1 cellular context compared by ENCODE assay signal in the genomic region with DNA sequence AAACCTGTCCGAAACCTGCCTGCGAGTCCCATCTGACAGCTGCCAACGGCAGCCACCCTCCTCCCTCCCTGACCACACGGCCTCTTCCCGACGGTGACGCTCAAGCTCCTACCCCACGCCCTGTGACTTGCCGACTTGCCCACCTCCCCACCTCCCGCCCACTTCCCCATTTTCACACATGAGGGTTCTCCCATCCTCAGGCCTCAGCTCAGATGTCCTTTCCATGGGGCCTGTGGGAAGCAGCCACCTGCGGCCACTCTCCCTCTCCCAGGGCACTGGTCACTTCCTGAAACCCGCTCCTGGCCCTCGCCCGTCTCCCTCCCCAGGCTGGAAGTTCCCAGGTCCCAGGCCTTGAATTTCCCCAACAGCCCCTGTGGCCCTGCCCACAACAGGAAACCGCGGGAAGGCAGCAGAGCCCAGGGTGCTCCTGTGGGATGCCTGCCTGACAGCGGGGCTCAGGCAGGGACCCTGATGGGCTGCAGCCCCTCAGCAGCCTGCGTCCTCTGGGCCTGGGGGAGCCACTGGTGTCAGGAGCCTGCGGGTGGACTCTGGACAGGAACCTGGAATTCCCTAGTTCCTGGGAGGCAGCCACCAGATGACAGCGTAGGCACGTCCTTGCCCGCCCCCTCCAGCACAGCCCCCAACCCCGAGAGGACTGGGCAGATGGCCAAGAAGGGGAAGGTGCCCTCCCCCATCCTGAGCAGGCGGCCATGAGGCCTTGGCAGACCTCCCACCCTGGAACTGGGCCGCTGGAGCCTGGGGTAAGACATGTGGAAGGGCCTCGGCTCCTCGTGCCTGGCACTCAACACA.
TF ChIP-seq lines count a peak whose summit lies in the region.

No MANE protein-coding gene starts in this region.

TF ChIP-seq in HepG2, 621 proteins besides CTCF, POLR2A, EP300 and RAD21 (continued from another document and continues in another):
- TF ChIP-seq RNF219 (CRISPR knock-in tag; IDR thresholded peaks at IDR 0.05) (no peak), NR2F6 (IDR thresholded peaks at IDR 0.05) (no peak), NR2F6 (CRISPR knock-in tag; IDR thresholded peaks at IDR 0.05) (no peak), KMT2A (CRISPR knock-in tag; IDR thresholded peaks at IDR 0.05) (no peak), ZNF207 (IDR thresholded peaks at IDR 0.05; ENCODE audit: borderline replicate concordance) (no peak), ZNF616 (CRISPR knock-in tag; IDR thresholded peaks at IDR 0.05; ENCODE audit: low read depth) (no peak), ZNF598 (CRISPR knock-in tag; IDR thresholded peaks at IDR 0.05; ENCODE audit: borderline replicate concordance) (no peak), ZNF431 (CRISPR knock-in tag; IDR thresholded peaks at IDR 0.05; ENCODE audit: borderline replicate concordance, low read depth) (no peak), POLR2G (IDR thresholded peaks at IDR 0.05; ENCODE audit: low read depth, low read length) (no peak), SMARCC2 (IDR thresholded peaks at IDR 0.05) (no peak), ZNF672 (CRISPR knock-in tag; IDR thresholded peaks at IDR 0.05) (no peak), RFX5 (IDR thresholded peaks at IDR 0.05; ENCODE audit: low read depth, low read length) (no peak), ZNF782 (CRISPR knock-in tag; IDR thresholded peaks at IDR 0.05; ENCODE audit: borderline replicate concordance) (no peak), ZSCAN25 (CRISPR knock-in tag; IDR thresholded peaks at IDR 0.05) (no peak), FOSL2 (CRISPR knock-in tag; IDR thresholded peaks at IDR 0.05) (no peak), ZNF670 (CRISPR knock-in tag; IDR thresholded peaks at IDR 0.05; ENCODE audit: borderline replicate concordance) (no peak), MBD4 (IDR thresholded peaks at IDR 0.05; ENCODE audit: borderline replicate concordance, low read length) (no peak), HOXA9 (CRISPR knock-in tag; IDR thresholded peaks at IDR 0.05; ENCODE audit: borderline replicate concordance) (no peak), BHLHE40 (IDR thresholded peaks at IDR 0.05; ENCODE audit: low read length) (no peak), U2AF1 (optimal IDR thresholded peaks at IDR 0.05; ENCODE audit: low read depth, low read length) (no peak), ZNF256 (CRISPR knock-in tag; conservative IDR thresholded peaks at IDR 0.05) (no peak), XBP1 (CRISPR knock-in tag; IDR thresholded peaks at IDR 0.05) (no peak), MEF2D (CRISPR knock-in tag; IDR thresholded peaks at IDR 0.05) (no peak), ZNF772 (CRISPR knock-in tag; IDR thresholded peaks at IDR 0.05) (0 out of 2 replicates have a peak, but pooled peaks have one; percentile 42), HNF1A (IDR thresholded peaks at IDR 0.05; ENCODE audit: low read depth) (no peak), HNF1A (CRISPR knock-in tag; IDR thresholded peaks at IDR 0.05; ENCODE audit: borderline replicate concordance) (0 out of 2 replicates have a peak, but pooled peaks have one; percentile 40)
- TF ChIP-seq, protein P1, sequence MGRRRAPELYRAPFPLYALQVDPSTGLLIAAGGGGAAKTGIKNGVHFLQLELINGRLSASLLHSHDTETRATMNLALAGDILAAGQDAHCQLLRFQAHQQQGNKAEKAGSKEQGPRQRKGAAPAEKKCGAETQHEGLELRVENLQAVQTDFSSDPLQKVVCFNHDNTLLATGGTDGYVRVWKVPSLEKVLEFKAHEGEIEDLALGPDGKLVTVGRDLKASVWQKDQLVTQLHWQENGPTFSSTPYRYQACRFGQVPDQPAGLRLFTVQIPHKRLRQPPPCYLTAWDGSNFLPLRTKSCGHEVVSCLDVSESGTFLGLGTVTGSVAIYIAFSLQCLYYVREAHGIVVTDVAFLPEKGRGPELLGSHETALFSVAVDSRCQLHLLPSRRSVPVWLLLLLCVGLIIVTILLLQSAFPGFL (CRISPR knock-in tag; IDR thresholded peaks at IDR 0.05), result no peak
- TF ChIP-seq, protein P2, sequence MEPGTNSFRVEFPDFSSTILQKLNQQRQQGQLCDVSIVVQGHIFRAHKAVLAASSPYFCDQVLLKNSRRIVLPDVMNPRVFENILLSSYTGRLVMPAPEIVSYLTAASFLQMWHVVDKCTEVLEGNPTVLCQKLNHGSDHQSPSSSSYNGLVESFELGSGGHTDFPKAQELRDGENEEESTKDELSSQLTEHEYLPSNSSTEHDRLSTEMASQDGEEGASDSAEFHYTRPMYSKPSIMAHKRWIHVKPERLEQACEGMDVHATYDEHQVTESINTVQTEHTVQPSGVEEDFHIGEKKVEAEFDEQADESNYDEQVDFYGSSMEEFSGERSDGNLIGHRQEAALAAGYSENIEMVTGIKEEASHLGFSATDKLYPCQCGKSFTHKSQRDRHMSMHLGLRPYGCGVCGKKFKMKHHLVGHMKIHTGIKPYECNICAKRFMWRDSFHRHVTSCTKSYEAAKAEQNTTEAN (CRISPR knock-in tag; conservative IDR thresholded peaks at IDR 0.05), result no peak
- TF ChIP-seq, protein P3, sequence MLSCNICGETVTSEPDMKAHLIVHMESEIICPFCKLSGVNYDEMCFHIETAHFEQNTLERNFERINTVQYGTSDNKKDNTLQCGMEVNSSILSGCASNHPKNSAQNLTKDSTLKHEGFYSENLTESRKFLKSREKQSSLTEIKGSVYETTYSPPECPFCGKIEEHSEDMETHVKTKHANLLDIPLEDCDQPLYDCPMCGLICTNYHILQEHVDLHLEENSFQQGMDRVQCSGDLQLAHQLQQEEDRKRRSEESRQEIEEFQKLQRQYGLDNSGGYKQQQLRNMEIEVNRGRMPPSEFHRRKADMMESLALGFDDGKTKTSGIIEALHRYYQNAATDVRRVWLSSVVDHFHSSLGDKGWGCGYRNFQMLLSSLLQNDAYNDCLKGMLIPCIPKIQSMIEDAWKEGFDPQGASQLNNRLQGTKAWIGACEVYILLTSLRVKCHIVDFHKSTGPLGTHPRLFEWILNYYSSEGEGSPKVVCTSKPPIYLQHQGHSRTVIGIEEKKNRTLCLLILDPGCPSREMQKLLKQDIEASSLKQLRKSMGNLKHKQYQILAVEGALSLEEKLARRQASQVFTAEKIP (CRISPR knock-in tag; IDR thresholded peaks at IDR 0.05; ENCODE audit: borderline replicate concordance), result no peak
- TF ChIP-seq, protein P4, sequence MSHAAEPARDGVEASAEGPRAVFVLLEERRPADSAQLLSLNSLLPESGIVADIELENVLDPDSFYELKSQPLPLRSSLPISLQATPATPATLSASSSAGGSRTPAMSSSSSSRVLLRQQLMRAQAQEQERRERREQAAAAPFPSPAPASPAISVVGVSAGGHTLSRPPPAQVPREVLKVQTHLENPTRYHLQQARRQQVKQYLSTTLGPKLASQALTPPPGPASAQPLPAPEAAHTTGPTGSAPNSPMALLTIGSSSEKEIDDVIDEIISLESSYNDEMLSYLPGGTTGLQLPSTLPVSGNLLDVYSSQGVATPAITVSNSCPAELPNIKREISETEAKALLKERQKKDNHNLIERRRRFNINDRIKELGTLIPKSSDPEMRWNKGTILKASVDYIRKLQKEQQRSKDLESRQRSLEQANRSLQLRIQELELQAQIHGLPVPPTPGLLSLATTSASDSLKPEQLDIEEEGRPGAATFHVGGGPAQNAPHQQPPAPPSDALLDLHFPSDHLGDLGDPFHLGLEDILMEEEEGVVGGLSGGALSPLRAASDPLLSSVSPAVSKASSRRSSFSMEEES (CRISPR knock-in tag; IDR thresholded peaks at IDR 0.05), result no peak
- TF ChIP-seq, protein P5, sequence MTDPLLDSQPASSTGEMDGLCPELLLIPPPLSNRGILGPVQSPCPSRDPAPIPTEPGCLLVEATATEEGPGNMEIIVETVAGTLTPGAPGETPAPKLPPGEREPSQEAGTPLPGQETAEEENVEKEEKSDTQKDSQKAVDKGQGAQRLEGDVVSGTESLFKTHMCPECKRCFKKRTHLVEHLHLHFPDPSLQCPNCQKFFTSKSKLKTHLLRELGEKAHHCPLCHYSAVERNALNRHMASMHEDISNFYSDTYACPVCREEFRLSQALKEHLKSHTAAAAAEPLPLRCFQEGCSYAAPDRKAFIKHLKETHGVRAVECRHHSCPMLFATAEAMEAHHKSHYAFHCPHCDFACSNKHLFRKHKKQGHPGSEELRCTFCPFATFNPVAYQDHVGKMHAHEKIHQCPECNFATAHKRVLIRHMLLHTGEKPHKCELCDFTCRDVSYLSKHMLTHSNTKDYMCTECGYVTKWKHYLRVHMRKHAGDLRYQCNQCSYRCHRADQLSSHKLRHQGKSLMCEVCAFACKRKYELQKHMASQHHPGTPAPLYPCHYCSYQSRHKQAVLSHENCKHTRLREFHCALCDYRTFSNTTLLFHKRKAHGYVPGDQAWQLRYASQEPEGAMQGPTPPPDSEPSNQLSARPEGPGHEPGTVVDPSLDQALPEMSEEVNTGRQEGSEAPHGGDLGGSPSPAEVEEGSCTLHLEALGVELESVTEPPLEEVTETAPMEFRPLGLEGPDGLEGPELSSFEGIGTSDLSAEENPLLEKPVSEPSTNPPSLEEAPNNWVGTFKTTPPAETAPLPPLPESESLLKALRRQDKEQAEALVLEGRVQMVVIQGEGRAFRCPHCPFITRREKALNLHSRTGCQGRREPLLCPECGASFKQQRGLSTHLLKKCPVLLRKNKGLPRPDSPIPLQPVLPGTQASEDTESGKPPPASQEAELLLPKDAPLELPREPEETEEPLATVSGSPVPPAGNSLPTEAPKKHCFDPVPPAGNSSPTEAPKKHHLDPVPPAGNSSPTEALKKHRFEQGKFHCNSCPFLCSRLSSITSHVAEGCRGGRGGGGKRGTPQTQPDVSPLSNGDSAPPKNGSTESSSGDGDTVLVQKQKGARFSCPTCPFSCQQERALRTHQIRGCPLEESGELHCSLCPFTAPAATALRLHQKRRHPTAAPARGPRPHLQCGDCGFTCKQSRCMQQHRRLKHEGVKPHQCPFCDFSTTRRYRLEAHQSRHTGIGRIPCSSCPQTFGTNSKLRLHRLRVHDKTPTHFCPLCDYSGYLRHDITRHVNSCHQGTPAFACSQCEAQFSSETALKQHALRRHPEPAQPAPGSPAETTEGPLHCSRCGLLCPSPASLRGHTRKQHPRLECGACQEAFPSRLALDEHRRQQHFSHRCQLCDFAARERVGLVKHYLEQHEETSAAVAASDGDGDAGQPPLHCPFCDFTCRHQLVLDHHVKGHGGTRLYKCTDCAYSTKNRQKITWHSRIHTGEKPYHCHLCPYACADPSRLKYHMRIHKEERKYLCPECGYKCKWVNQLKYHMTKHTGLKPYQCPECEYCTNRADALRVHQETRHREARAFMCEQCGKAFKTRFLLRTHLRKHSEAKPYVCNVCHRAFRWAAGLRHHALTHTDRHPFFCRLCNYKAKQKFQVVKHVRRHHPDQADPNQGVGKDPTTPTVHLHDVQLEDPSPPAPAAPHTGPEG (CRISPR knock-in tag; IDR thresholded peaks at IDR 0.05), result no peak
- TF ChIP-seq, protein P6, sequence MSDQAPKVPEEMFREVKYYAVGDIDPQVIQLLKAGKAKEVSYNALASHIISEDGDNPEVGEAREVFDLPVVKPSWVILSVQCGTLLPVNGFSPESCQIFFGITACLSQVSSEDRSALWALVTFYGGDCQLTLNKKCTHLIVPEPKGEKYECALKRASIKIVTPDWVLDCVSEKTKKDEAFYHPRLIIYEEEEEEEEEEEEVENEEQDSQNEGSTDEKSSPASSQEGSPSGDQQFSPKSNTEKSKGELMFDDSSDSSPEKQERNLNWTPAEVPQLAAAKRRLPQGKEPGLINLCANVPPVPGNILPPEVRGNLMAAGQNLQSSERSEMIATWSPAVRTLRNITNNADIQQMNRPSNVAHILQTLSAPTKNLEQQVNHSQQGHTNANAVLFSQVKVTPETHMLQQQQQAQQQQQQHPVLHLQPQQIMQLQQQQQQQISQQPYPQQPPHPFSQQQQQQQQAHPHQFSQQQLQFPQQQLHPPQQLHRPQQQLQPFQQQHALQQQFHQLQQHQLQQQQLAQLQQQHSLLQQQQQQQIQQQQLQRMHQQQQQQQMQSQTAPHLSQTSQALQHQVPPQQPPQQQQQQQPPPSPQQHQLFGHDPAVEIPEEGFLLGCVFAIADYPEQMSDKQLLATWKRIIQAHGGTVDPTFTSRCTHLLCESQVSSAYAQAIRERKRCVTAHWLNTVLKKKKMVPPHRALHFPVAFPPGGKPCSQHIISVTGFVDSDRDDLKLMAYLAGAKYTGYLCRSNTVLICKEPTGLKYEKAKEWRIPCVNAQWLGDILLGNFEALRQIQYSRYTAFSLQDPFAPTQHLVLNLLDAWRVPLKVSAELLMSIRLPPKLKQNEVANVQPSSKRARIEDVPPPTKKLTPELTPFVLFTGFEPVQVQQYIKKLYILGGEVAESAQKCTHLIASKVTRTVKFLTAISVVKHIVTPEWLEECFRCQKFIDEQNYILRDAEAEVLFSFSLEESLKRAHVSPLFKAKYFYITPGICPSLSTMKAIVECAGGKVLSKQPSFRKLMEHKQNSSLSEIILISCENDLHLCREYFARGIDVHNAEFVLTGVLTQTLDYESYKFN (CRISPR knock-in tag; conservative IDR thresholded peaks at IDR 0.05), result peak; percentile 29; the same call in 1 of the 2 replicates
